8 cellular contexts compared by ENCODE assay signal in genomic region chr3:20930034-20930433, GRCh38.
DNase-seq lines count a peak whose midpoint lies in the region; FAIRE-seq and TF ChIP-seq lines count a peak whose summit lies in the region.

No MANE protein-coding gene starts in this region.

- H3K4me1 ChIP-seq in Peyer's patch: no peaks in the 10 kb centered on the region

- no peaks in the 10 kb centered on the region for H3K27me3 ChIP-seq in Peyer's patch

- no peak overlapping the region for H3K4me3 ChIP-seq in Peyer's patch

- TF ChIP-seq CTCF in Peyer's patch (IDR thresholded peaks at IDR 0.05): no peak

- DNase-seq in AG20443 (ENCODE audit: low spot score) (peak; percentile 17), H54 (ENCODE audit: insufficient read length, low spot score) (no peak), RKO (ENCODE audit: low spot score) (peak; percentile 47), hepatic stellate cell (ENCODE audit: low spot score) (peak; percentile 0), midbrain (lab: John Stamatoyannopoulos, UW) (no peak), Peyer's patch (no peak), mesenteric fat pad (ENCODE audit: low spot score) (no peak), glomerular visceral epithelial cell (ENCODE audit: extremely low spot score) (no peak)

- TF ChIP-seq POLR2A in H54 (IDR thresholded peaks at IDR 0.05; ENCODE audit: low read depth, low read length) (no peak), Peyer's patch (IDR thresholded peaks at IDR 0.05) (no peak)

- H3K27ac ChIP-seq in Peyer's patch: no peak overlapping the region

- no peaks in the 10 kb centered on the region for H3K36me3 ChIP-seq in Peyer's patch

- peak; percentile 33 for FAIRE-seq in H54 (lab: Jason Lieb, UNC)

- no peaks in the 10 kb centered on the region for H3K9me3 ChIP-seq in Peyer's patch

Comparison
In these comparisons a context has a peak if more than half of its experiments do, and no peak if none do; other contexts are left out.
1. DNase-seq: peak in AG20443 (single experiment), RKO (single experiment) and hepatic stellate cell (single experiment); none in H54 (single experiment), midbrain (single experiment), Peyer's patch (0 of 3), mesenteric fat pad (single experiment) and glomerular visceral epithelial cell (single experiment).